Comparison of ENCODE assay signal across 8 cellular contexts in genomic region chr3:39107874-39108308, GRCh38.
DNase-seq lines count a peak whose midpoint lies in the region; ATAC-seq, FAIRE-seq and TF ChIP-seq lines count a peak whose summit lies in the region.

No MANE protein-coding gene starts in this region.

- H3K36me3 Mint-ChIP-seq in stimulated activated memory B cell treated with anti-CD40 and anti-IgM and Interleukin-4, amounts not matched to agents 10 μg/mL and 1 μg/mL and 100 μg/mL, for 72 hours: peaks cover 7% of the 10 kb centered on the region

- H3K27me3 Mint-ChIP-seq in stimulated activated memory B cell treated with anti-CD40 and anti-IgM and Interleukin-4, amounts not matched to agents 10 μg/mL and 1 μg/mL and 100 μg/mL, for 72 hours: no peaks in the 10 kb centered on the region

- H3K4me3 ChIP-seq in adipocyte (ENCODE audit: low read length): peak overlapping the region; percentile 94
- peak overlapping the region; percentile 91 for H3K4me3 ChIP-seq in iPS-15b (ENCODE audit: low read depth, low read length)

- peaks cover 54% of the 10 kb centered on the region for H3K4me1 Mint-ChIP-seq in stimulated activated memory B cell treated with anti-CD40 and anti-IgM and Interleukin-4, amounts not matched to agents 10 μg/mL and 1 μg/mL and 100 μg/mL, for 72 hours

- H3K9me3 ChIP-seq in adipocyte (ENCODE audit: control insufficient read depth, low read length) (no peaks in the 10 kb centered on the region), iPS-15b (ENCODE audit: control insufficient read depth, insufficient read depth, low read length) (no peaks in the 10 kb centered on the region)

- peak overlapping the region; percentile 91 for H3K4me3 Mint-ChIP-seq in stimulated activated memory B cell treated with anti-CD40 and anti-IgM and Interleukin-4, amounts not matched to agents 10 μg/mL and 1 μg/mL and 100 μg/mL, for 72 hours

- DNase-seq in D721Med (ENCODE audit: insufficient read length, low spot score) (peak; percentile 66), adipocyte (ENCODE audit: low read depth) (no peak), SHP77 treated with DMSO at 0.1 percent for 48 hours (lab: John Stamatoyannopoulos, UW) (no peak)

- H3K36me3 ChIP-seq in adipocyte (ENCODE audit: control insufficient read depth, insufficient read depth, low read length, severe bottlenecking) (no peaks in the 10 kb centered on the region), iPS-15b (ENCODE audit: control insufficient read depth, insufficient read depth, low read length) (no peaks in the 10 kb centered on the region)

- no peak for FAIRE-seq in D721Med (lab: Jason Lieb, UNC)

- H3K27ac Mint-ChIP-seq in stimulated activated memory B cell treated with anti-CD40 and anti-IgM and Interleukin-4, amounts not matched to agents 10 μg/mL and 1 μg/mL and 100 μg/mL, for 72 hours: peak overlapping the region; percentile 85

- no peaks in the 10 kb centered on the region for H3K9me3 Mint-ChIP-seq in stimulated activated memory B cell treated with anti-CD40 and anti-IgM and Interleukin-4, amounts not matched to agents 10 μg/mL and 1 μg/mL and 100 μg/mL, for 72 hours

- H3K4me1 ChIP-seq in adipocyte (ENCODE audit: control insufficient read depth, insufficient read depth, low read length) (peaks cover 28% of the 10 kb centered on the region), iPS-15b (ENCODE audit: control insufficient read depth, insufficient read depth, low read length) (peaks cover 3% of the 10 kb centered on the region)

- no peaks in the 10 kb centered on the region for H3K27me3 ChIP-seq in adipocyte (replicated peaks; ENCODE audit: control insufficient read depth, insufficient read depth, low read length)
- peaks cover 17% of the 10 kb centered on the region for H3K27me3 ChIP-seq in iPS-15b (ENCODE audit: control insufficient read depth, insufficient read depth, low read length)

- ATAC-seq in HG03108 (IDR thresholded peaks at IDR 0.05; ENCODE audit: unreplicated experiment): peak; percentile 20
- ATAC-seq in stimulated activated memory B cell treated with anti-CD40 and anti-IgM and Interleukin-4, amounts not matched to agents 10 μg/mL and 1 μg/mL and 100 μg/mL, for 72 hours: peak; percentile 1
- ATAC-seq in GM19467 (IDR thresholded peaks at IDR 0.05; ENCODE audit: unreplicated experiment): no peak
- ATAC-seq in HG03095 (IDR thresholded peaks at IDR 0.05; ENCODE audit: unreplicated experiment): no peak

- H3K9ac ChIP-seq in adipocyte (ENCODE audit: low read length) (peak overlapping the region; percentile 93), iPS-15b (ENCODE audit: low read depth, low read length) (peak overlapping the region; percentile 24)

- no peak for TF ChIP-seq CTCF in D721Med (IDR thresholded peaks at IDR 0.05; ENCODE audit: insufficient read depth, missing control alignments)

Comparison
In these comparisons a context has a peak if more than half of its experiments do, and no peak if none do; other contexts are left out.
1. ATAC-seq: peak in HG03108 (single experiment) and stimulated activated memory B cell treated with anti-CD40 and anti-IgM and Interleukin-4, amounts not matched to agents 10 μg/mL and 1 μg/mL and 100 μg/mL, for 72 hours (single experiment); none in GM19467 (single experiment) and HG03095 (single experiment).